Comparison of ENCODE assay signal across 18 cellular contexts in the genomic region with DNA sequence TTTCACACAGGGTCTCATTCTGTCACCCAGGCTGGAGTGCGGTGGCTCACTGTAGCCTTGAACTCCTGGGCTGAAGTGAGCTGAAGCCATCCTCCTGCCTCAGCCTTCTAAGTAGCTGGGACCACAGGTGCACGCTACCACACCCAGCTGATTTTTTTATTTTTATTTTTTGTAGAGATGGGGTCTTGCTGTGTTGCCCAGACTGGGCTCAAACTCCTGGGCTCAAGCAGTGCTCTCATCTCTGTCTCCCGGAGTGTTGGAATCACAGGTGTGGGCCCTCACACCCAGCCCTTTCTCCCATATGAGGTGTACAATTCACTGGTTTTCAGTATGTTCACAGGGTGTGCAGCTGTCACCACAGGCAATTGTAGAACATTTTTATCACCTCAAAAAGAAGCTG.
"Had no signal": no experiment of that assay in that cellular context is flagged by ENCODE, and none has a peak within 500 bp of the region (broad histone marks: within the 10 kb centered on the region; RNA-seq: fewer than 3 reads in every experiment).

No MANE protein-coding gene starts in this region.

- FAIRE-seq: endothelial cell of umbilical vein had no signal

- H3K4me3 Mint-ChIP-seq: activated CD4-positive, alpha-beta memory T cell treated with anti-CD3 and anti-CD28 coated beads for 36 hours; activated CD8-positive, alpha-beta memory T cell treated with anti-CD3 and anti-CD28 coated beads, Interleukin-2, amount 10 ng/mL, durations not matched to agents 7 days and 5 days; activated naive CD8-positive, alpha-beta T cell treated with anti-CD3 and anti-CD28 coated beads, Interleukin-2, amount 10 ng/mL, durations not matched to agents 7 days and 5 days; central memory CD8-positive, alpha-beta T cell had no signal

- H3K36me3 ChIP-seq: brain microvascular endothelial cell, left ventricle myocardium inferior, upper lobe of left lung had no signal

- H3K4me3 ChIP-seq: left ventricle myocardium inferior, smooth muscle cell, upper lobe of left lung had no signal

- H3K36me3 Mint-ChIP-seq: activated CD8-positive, alpha-beta memory T cell treated with anti-CD3 and anti-CD28 coated beads, Interleukin-2, amount 10 ng/mL, durations not matched to agents 7 days and 5 days had no signal

- DNase-seq: activated CD4-positive, alpha-beta memory T cell treated with anti-CD3 and anti-CD28 coated beads for 36 hours; activated CD8-positive, alpha-beta memory T cell treated with anti-CD3 and anti-CD28 coated beads, Interleukin-2, amount 10 ng/mL, durations not matched to agents 7 days and 5 days; activated naive CD8-positive, alpha-beta T cell treated with anti-CD3 and anti-CD28 coated beads, Interleukin-2, amount 10 ng/mL, durations not matched to agents 7 days and 5 days; anterior cingulate cortex; brain microvascular endothelial cell; cortex of kidney; effector CD8-positive, alpha-beta T cell; foreskin fibroblast; nucleus accumbens; stimulated activated naive CD8-positive, alpha-beta T cell treated with anti-CD3 and anti-CD28 coated beads, Interleukin-15, amount 100 ng/mL, for 72 hours had no signal

- H3K27ac ChIP-seq: brain microvascular endothelial cell, left ventricle myocardium inferior, upper lobe of left lung had no signal

- H3K27me3 Mint-ChIP-seq: activated CD4-positive, alpha-beta memory T cell treated with anti-CD3 and anti-CD28 coated beads for 36 hours; activated CD8-positive, alpha-beta memory T cell treated with anti-CD3 and anti-CD28 coated beads, Interleukin-2, amount 10 ng/mL, durations not matched to agents 7 days and 5 days; activated naive CD8-positive, alpha-beta T cell treated with anti-CD3 and anti-CD28 coated beads, Interleukin-2, amount 10 ng/mL, durations not matched to agents 7 days and 5 days; central memory CD8-positive, alpha-beta T cell; stimulated activated naive CD8-positive, alpha-beta T cell treated with anti-CD3 and anti-CD28 coated beads, Interleukin-15, amount 100 ng/mL, for 72 hours had no signal

- H3K9me3 ChIP-seq: left ventricle myocardium inferior, upper lobe of left lung had no signal

- ATAC-seq: activated CD4-positive, CD25-positive, alpha-beta regulatory T cell treated with anti-CD3 and anti-CD28 coated beads, Interleukin-2, amount 50 U/mL, for 24 hours; activated CD8-positive, alpha-beta memory T cell treated with anti-CD3 and anti-CD28 coated beads, Interleukin-2, amount 10 ng/mL, durations not matched to agents 7 days and 5 days; right cardiac atrium; stimulated activated naive CD8-positive, alpha-beta T cell treated with anti-CD3 and anti-CD28 coated beads, Interleukin-15, amount 100 ng/mL, for 72 hours had no signal

- H3K9me3 Mint-ChIP-seq: activated CD4-positive, alpha-beta memory T cell treated with anti-CD3 and anti-CD28 coated beads for 36 hours; activated naive CD8-positive, alpha-beta T cell treated with anti-CD3 and anti-CD28 coated beads, Interleukin-2, amount 10 ng/mL, durations not matched to agents 7 days and 5 days; central memory CD8-positive, alpha-beta T cell; nephron; stimulated activated naive CD8-positive, alpha-beta T cell treated with anti-CD3 and anti-CD28 coated beads, Interleukin-15, amount 100 ng/mL, for 72 hours had no signal

- H3K27me3 ChIP-seq: brain microvascular endothelial cell, upper lobe of left lung had no signal

- H3K27ac Mint-ChIP-seq: activated CD4-positive, alpha-beta memory T cell treated with anti-CD3 and anti-CD28 coated beads for 36 hours; activated CD8-positive, alpha-beta memory T cell treated with anti-CD3 and anti-CD28 coated beads, Interleukin-2, amount 10 ng/mL, durations not matched to agents 7 days and 5 days; activated naive CD8-positive, alpha-beta T cell treated with anti-CD3 and anti-CD28 coated beads, Interleukin-2, amount 10 ng/mL, durations not matched to agents 7 days and 5 days; stimulated activated naive CD8-positive, alpha-beta T cell treated with anti-CD3 and anti-CD28 coated beads, Interleukin-15, amount 100 ng/mL, for 72 hours had no signal
